7 cellular contexts compared by ENCODE assay signal in genomic region chr1:119743776-119744597, GRCh38. TPM values are rescaled to one million over a fixed set of nuclear protein-coding genes. Genes with fewer than 3 reads are reported as not detected.
A peak's percentile ranks its signal among the peaks of the same experiment; 100 is the strongest.
DNase-seq lines count a peak whose midpoint lies in the region; ATAC-seq, FAIRE-seq and TF ChIP-seq lines count a peak whose summit lies in the region.

No MANE protein-coding gene starts in this region.

- H3K9me3 Mint-ChIP-seq in activated CD4-positive, alpha-beta T cell treated with anti-CD3 and anti-CD28 coated beads, Interleukin-2, amount 10 ng/mL, durations not matched to agents 24 days and 14 days, result no peaks in the 10 kb centered on the region

- H3K27me3 Mint-ChIP-seq in activated CD4-positive, alpha-beta T cell treated with anti-CD3 and anti-CD28 coated beads, Interleukin-2, amount 10 ng/mL, durations not matched to agents 24 days and 14 days, result no peaks in the 10 kb centered on the region

- peak; percentile 63 for ATAC-seq in HG03095 (IDR thresholded peaks at IDR 0.05; ENCODE audit: unreplicated experiment)

- no peak for TF ChIP-seq POLR2A in GM12892 (IDR thresholded peaks at IDR 0.05; ENCODE audit: low read depth, low read length)

- H3K4me1 Mint-ChIP-seq in activated CD4-positive, alpha-beta T cell treated with anti-CD3 and anti-CD28 coated beads, Interleukin-2, amount 10 ng/mL, durations not matched to agents 24 days and 14 days, result peaks cover 18% of the 10 kb centered on the region

- peaks cover 17% of the 10 kb centered on the region for H3K36me3 Mint-ChIP-seq in activated CD4-positive, alpha-beta T cell treated with anti-CD3 and anti-CD28 coated beads, Interleukin-2, amount 10 ng/mL, durations not matched to agents 24 days and 14 days (ENCODE audit: low read depth)

- intact Hi-C loops in activated CD4-positive, alpha-beta T cell treated with anti-CD3 and anti-CD28 coated beads, Interleukin-2, amount 10 ng/mL, durations not matched to agents 24 days and 14 days (cut with micrococcal nuclease), result loop anchor here (5.0 to 10.0 kb wide), 3 partner anchors 63 to 201 kb away; no protein-coding TSS in a partner anchor

- FAIRE-seq in GM12892 (lab: Jason Lieb, UNC), result peak; percentile 74

- no peak overlapping the region for H3K4me3 Mint-ChIP-seq in activated CD4-positive, alpha-beta T cell treated with anti-CD3 and anti-CD28 coated beads, Interleukin-2, amount 10 ng/mL, durations not matched to agents 24 days and 14 days

- no peak overlapping the region for H3K27ac Mint-ChIP-seq in activated CD4-positive, alpha-beta T cell treated with anti-CD3 and anti-CD28 coated beads, Interleukin-2, amount 10 ng/mL, durations not matched to agents 24 days and 14 days

- peak; percentile 57 for DNase-seq in GM12892 (ENCODE audit: insufficient read length)
- DNase-seq in NCI-H345 treated with DMSO at 0.1 percent for 48 hours (lab: John Stamatoyannopoulos, UW; ENCODE audit: unreplicated experiment), result peak; percentile 78
- peak; percentile 84 for DNase-seq in activated CD4-positive, alpha-beta T cell treated with anti-CD3 and anti-CD28 coated beads, Interleukin-2, amount 10 ng/mL, durations not matched to agents 24 days and 14 days
- peak; percentile 69 for DNase-seq in ecto neural progenitor cell (ENCODE audit: low spot score)
- DNase-seq in lung microvascular endothelial cell (ENCODE audit: low read depth in 2 of 2), result peak; percentile 70
- DNase-seq in stimulated activated CD8-positive, alpha-beta memory T cell treated with anti-CD3 and anti-CD28 coated beads, Interleukin-15, amount 100 ng/mL, for 1 hour (ENCODE audit: low read depth), result peak; percentile 9

RNA-seq across cellular contexts. Expression of gene HMGCS2, which starts 24.7 kb away (rescaled TPM):
- not detected for polyA plus RNA-seq in GM12892 (2012; ENCODE audit: missing spikeins)
- not detected in 2 replicates for total RNA-seq in activated CD4-positive, alpha-beta T cell treated with anti-CD3 and anti-CD28 coated beads, Interleukin-2, amount 10 ng/mL, durations not matched to agents 24 days and 14 days
- not detected in 2 replicates for total RNA-seq in lung microvascular endothelial cell

RNA-seq across cellular contexts. Expression of gene PHGDH, which starts 32.3 kb away (rescaled TPM):
- polyA plus RNA-seq in GM12892 (2012; ENCODE audit: missing spikeins), result 17.4 TPM
- 48.6 and 51.5 TPM in 2 replicates for total RNA-seq in activated CD4-positive, alpha-beta T cell treated with anti-CD3 and anti-CD28 coated beads, Interleukin-2, amount 10 ng/mL, durations not matched to agents 24 days and 14 days
- 0.99 and 2.4 TPM in 2 replicates for total RNA-seq in lung microvascular endothelial cell

Comparison
In these comparisons a context has a peak if more than half of its experiments do, and no peak if none do; other contexts are left out.
1. Peak in every context shown above with its lines: DNase-seq and ATAC-seq.
2. DNase-seq: peak in every context shown above with its lines; median percentile 84 in activated CD4-positive, alpha-beta T cell treated with anti-CD3 and anti-CD28 coated beads, Interleukin-2, amount 10 ng/mL, durations not matched to agents 24 days and 14 days; 78 in NCI-H345 treated with DMSO at 0.1 percent for 48 hours; 70 in lung microvascular endothelial cell; 69 in ecto neural progenitor cell; 57 in GM12892; 9 in stimulated activated CD8-positive, alpha-beta memory T cell treated with anti-CD3 and anti-CD28 coated beads, Interleukin-15, amount 100 ng/mL, for 1 hour.
3. RNA of gene PHGDH, which starts 32.3 kb away (total RNA-seq): 48.6 to 51.5 TPM in activated CD4-positive, alpha-beta T cell treated with anti-CD3 and anti-CD28 coated beads, Interleukin-2, amount 10 ng/mL, durations not matched to agents 24 days and 14 days; 0.99 to 2.4 TPM in lung microvascular endothelial cell; every median in the first group is over 10 times any median in the second.